Comparison of ENCODE assay signal across 15 cellular contexts in genomic region chr12:56114084-56114483, GRCh38. TPM values are rescaled to one million over a fixed set of nuclear protein-coding genes. Genes with fewer than 3 reads are reported as not detected.
DNase-seq lines count a peak whose midpoint lies in the region; ATAC-seq and TF ChIP-seq lines count a peak whose summit lies in the region.
"Had no signal": no experiment of that assay in that cellular context is flagged by ENCODE, and none has a peak within 500 bp of the region (broad histone marks: within the 10 kb centered on the region; RNA-seq: fewer than 3 reads in every experiment).

No MANE protein-coding gene starts in this region.

- no peaks in the 10 kb centered on the region for H3K9me3 Mint-ChIP-seq in CD4-positive, alpha-beta T cell
- H3K9me3 Mint-ChIP-seq in brain, result peaks cover 0 to 8% (median 0%) of the 10 kb centered on the region in 5 experiments

- TF ChIP-seq CTCF in CD4-positive, alpha-beta T cell (IDR thresholded peaks at IDR 0.05), result no peak
- TF ChIP-seq CTCF in brain (conservative IDR thresholded peaks at IDR 0.05), result no peak

- no peaks in the 10 kb centered on the region for H3K9me3 ChIP-seq in CD4-positive, alpha-beta T cell (ENCODE audit: control insufficient read depth, low read length)
- H3K9me3 ChIP-seq: gastroesophageal sphincter had no signal

- peak overlapping the region; percentile 94 for H3K27ac Mint-ChIP-seq in CD4-positive, alpha-beta T cell
- H3K27ac Mint-ChIP-seq in brain, result peak overlapping the region in 3 of 5 experiments; percentile 28 to 71 (median 37)

- in situ Hi-C loops in KBM-7 (cut with MboI; ENCODE audit: low pct_unique_long_range_greater_than_20kb, low sequenced_read_pairs), result no loop called here

- POLR2A ChIA-PET in CD4-positive, alpha-beta T cell (lab: Charles Lee), result no interaction called here

- H3K4me1 Mint-ChIP-seq in CD4-positive, alpha-beta T cell (ENCODE audit: low read depth), result peaks cover 21% of the 10 kb centered on the region
- peaks cover 22% of the 10 kb centered on the region for H3K4me1 Mint-ChIP-seq in brain

- H3K36me3 Mint-ChIP-seq in CD4-positive, alpha-beta T cell (ENCODE audit: low read depth), result peaks cover 76% of the 10 kb centered on the region
- peaks cover 59% of the 10 kb centered on the region for H3K36me3 Mint-ChIP-seq in brain

- H3K27me3 ChIP-seq in CD4-positive, alpha-beta T cell (ENCODE audit: control insufficient read depth, insufficient read depth, low read length), result no peaks in the 10 kb centered on the region
- H3K27me3 ChIP-seq: brain microvascular endothelial cell, gastroesophageal sphincter had no signal

- CTCF ChIA-PET in CD4-positive, alpha-beta T cell (lab: Charles Lee), result no interaction called here

- H3K27ac ChIP-seq in CD4-positive, alpha-beta T cell (ENCODE audit: low read depth, low read length), result no peak overlapping the region
- H3K27ac ChIP-seq: brain microvascular endothelial cell, C4-2B, gastroesophageal sphincter had no signal

- no peak for DNase-seq in CD4-positive, alpha-beta T cell
- peak; percentile 20 for DNase-seq in KBM-7
- no peak for DNase-seq in activated CD4-positive, CD25-positive, alpha-beta regulatory T cell treated with anti-CD3 and anti-CD28 coated beads, Interleukin-2, amount 50 U/mL, for 72 hours
- DNase-seq in DMS114 treated with DMSO at 0.1 percent for 48 hours (lab: John Stamatoyannopoulos, UW; ENCODE audit: unreplicated experiment), result no peak
- DNase-seq: activated CD8-positive, alpha-beta memory T cell treated with anti-CD3 and anti-CD28 coated beads, Interleukin-2, amount 50 U/mL, for 48 hours; brain microvascular endothelial cell; effector memory CD4-positive, alpha-beta T cell; GF-D8; RPMI8226; substantia nigra had no signal

- H3K27me3 Mint-ChIP-seq in CD4-positive, alpha-beta T cell, result no peaks in the 10 kb centered on the region
- peaks cover 26% of the 10 kb centered on the region for H3K27me3 Mint-ChIP-seq in brain

- H3K4me3 Mint-ChIP-seq in CD4-positive, alpha-beta T cell, result peak overlapping the region; percentile 64
- peak overlapping the region; percentile 39 to 92 (median 56) for H3K4me3 Mint-ChIP-seq in brain

- intact Hi-C loops in CD4-positive, alpha-beta T cell (cut with DNase I, micrococcal nuclease), result loop anchor here in 1 of 2 experiments (10.0 kb wide), 1 partner anchor 481 kb away; no protein-coding TSS in a partner anchor

- ATAC-seq in CD4-positive, alpha-beta T cell (ENCODE audit: poor library complexity), result no peak
- no peak for ATAC-seq in GM21717 (IDR thresholded peaks at IDR 0.05; ENCODE audit: unreplicated experiment)
- ATAC-seq: gastroesophageal sphincter, sciatic nerve had no signal

RNA-seq across cellular contexts. Expression of gene RPL41, which starts 2.3 kb away (rescaled TPM):
- 1,000 to 10,000 TPM; 5,865 to 5,989 TPM for total RNA-seq in CD4-positive, alpha-beta T cell
- 3,587 TPM for polyA plus RNA-seq in brain (ENCODE audit: insufficient read depth, low read depth, low replicate concordance)

RNA-seq across cellular contexts. Expression of gene ZC3H10, which starts 4.0 kb away (rescaled TPM):
- total RNA-seq in CD4-positive, alpha-beta T cell, result 1 to 10 TPM; 6.3 to 8.9 TPM
- 4.0 TPM for polyA plus RNA-seq in brain (ENCODE audit: insufficient read depth, low read depth, low replicate concordance)

RNA-seq across cellular contexts. Expression of gene PA2G4, which starts 9.7 kb away (rescaled TPM):
- total RNA-seq in CD4-positive, alpha-beta T cell, result 10 to 100 TPM; 51.0 to 61.0 TPM
- 169 TPM for polyA plus RNA-seq in brain (ENCODE audit: insufficient read depth, low read depth, low replicate concordance)

RNA-seq across cellular contexts. Expression of gene ESYT1, which starts 14.0 kb away (rescaled TPM):
- total RNA-seq in CD4-positive, alpha-beta T cell, result 10 to 100 TPM; 88.5 to 90.3 TPM
- 132 TPM for polyA plus RNA-seq in brain (ENCODE audit: insufficient read depth, low read depth, low replicate concordance)

RNA-seq across cellular contexts. Expression of gene ERBB3, which starts 34.1 kb away (rescaled TPM):
- total RNA-seq in CD4-positive, alpha-beta T cell, result under 1 TPM; 0.22 to 0.47 TPM
- 23.5 TPM for polyA plus RNA-seq in brain (ENCODE audit: insufficient read depth, low read depth, low replicate concordance)
